Comparison of ENCODE assay signal across 15 cellular contexts in the genomic region with DNA sequence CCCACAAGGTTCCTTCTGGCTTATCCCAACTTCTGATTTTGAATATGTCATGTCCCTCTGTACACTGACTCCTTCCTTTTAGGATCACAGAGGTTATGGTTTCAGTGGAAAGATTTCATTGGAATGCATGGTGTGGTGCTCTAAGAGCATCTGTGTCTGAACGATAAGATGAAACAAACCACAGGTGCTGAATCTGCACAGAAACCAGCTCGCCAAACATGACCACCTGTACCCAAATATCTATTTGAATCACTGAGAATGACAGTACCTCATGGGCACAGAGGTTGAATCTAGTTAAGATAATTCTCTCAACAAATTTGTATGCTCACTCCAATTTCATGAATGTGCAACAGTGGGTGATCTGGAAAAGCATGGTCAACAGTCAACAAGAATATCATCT.
DNase-seq lines count a peak whose midpoint lies in the region; TF ChIP-seq lines count a peak whose summit lies in the region.
"Had no signal": no experiment of that assay in that cellular context is flagged by ENCODE, and none has a peak within 500 bp of the region (broad histone marks: within the 10 kb centered on the region; RNA-seq: fewer than 3 reads in every experiment).

No MANE protein-coding gene starts in this region.

- 0 out of 2 replicates have a peak, but pooled peaks cover 3% of the 10 kb centered on the region for H3K9me3 ChIP-seq in HAP-1

- no peak for TF ChIP-seq CTCF in GM12865 (IDR thresholded peaks at IDR 0.05; ENCODE audit: insufficient read depth, low read depth, low read length, missing control alignments)

- H3K4me3 ChIP-seq in GM12865 (ENCODE audit: low read depth, low read length), result no peak overlapping the region
- no peak overlapping the region for H3K4me3 ChIP-seq in HAP-1
- H3K4me3 ChIP-seq: BLaER1, GM23248 had no signal

- in situ Hi-C loops in HAP-1 (cut with MboI; ENCODE audit: low sequenced_read_pairs), result no loop called here

- DNase-seq in NCI-H146 (lab: John Stamatoyannopoulos, UW) (peak; percentile 61), NCI-H146 treated with DMSO at 0.1 percent for 48 hours (lab: John Stamatoyannopoulos, UW; ENCODE audit: unreplicated experiment) (no peak), GM12865 (ENCODE audit: low read depth) (peak; percentile 5), NCI-H526 treated with DMSO at 0.1 percent for 48 hours (lab: John Stamatoyannopoulos, UW) (peak; percentile 98), HAP-1 (ENCODE audit: low spot score in 2 of 2) (no peak), EL (no peak)
- DNase-seq: Caco-2; CD4-positive, CD25-positive, alpha-beta regulatory T cell; CD8-positive, alpha-beta T cell; DMS153; DND-41; GDM1; GM23248; H7 had no signal

- no peaks in the 10 kb centered on the region for H3K36me3 ChIP-seq in HAP-1 (replicated peaks)
- H3K36me3 ChIP-seq: BLaER1 had no signal

- H3K27me3 ChIP-seq in HAP-1 (ENCODE audit: low read depth), result no peaks in the 10 kb centered on the region
- H3K27me3 ChIP-seq: BLaER1 had no signal

- H3K4me1 ChIP-seq in HAP-1, result no peaks in the 10 kb centered on the region
- H3K4me1 ChIP-seq: BLaER1, Caco-2 had no signal

Comparison
In these comparisons a context has a peak if more than half of its experiments do, and no peak if none do; other contexts are left out.
1. DNase-seq: peak in NCI-H146 (single experiment), GM12865 (single experiment) and NCI-H526 treated with DMSO at 0.1 percent for 48 hours (single experiment); none in NCI-H146 treated with DMSO at 0.1 percent for 48 hours (single experiment), HAP-1 (0 of 2) and EL (single experiment).